In the genomic region with DNA sequence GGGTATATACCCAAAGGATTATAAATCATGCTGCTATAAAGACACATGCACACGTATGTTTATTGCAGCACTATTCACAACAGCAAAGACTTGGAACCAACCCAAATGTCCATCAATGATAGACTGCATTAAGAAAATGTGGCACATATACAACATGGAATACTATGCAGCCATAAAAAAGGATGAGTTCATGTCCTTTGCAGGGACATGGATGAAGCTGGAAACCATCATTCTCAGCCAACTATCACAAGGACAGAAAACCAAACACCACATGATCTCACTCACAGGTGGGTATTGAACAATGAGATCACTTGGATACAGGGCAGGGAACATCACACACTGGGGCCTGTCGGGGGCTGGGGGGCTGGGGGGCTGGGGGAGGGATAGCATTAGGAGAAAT, we compare ENCODE assay signal across 3 cellular contexts. TPM values are rescaled to one million over a fixed set of nuclear protein-coding genes. Genes with fewer than 3 reads are reported as not detected.
"Had no signal": no experiment of that assay in that cellular context is flagged by ENCODE, and none has a peak within 500 bp of the region (broad histone marks: within the 10 kb centered on the region; RNA-seq: fewer than 3 reads in every experiment).

No MANE protein-coding gene starts in this region.

RNA-seq across cellular contexts. Expression of a gene that starts 49.8 kb away (rescaled TPM):
- total RNA-seq: HepG2, HT-29, IMR-90 had no signal
- polyA plus RNA-seq: IMR-90 had no signal
